Comparison of ENCODE assay signal across 1 cellular context in genomic region chr10:124071141-124071540, GRCh38.
TF ChIP-seq lines count a peak whose summit lies in the region.

No MANE protein-coding gene starts in this region.

TF ChIP-seq in H1, 55 proteins besides CTCF, POLR2A, EP300 and RAD21 (continued from another document):
- TF ChIP-seq EGR1 (IDR thresholded peaks at IDR 0.05; ENCODE audit: borderline replicate concordance, low read depth, low read length): no peak
- no peak for TF ChIP-seq BACH1 (IDR thresholded peaks at IDR 0.05; ENCODE audit: low read length)
- TF ChIP-seq TAF1 (IDR thresholded peaks at IDR 0.05; ENCODE audit: low read depth, low read length): no peak
- TF ChIP-seq KDM5A (IDR thresholded peaks at IDR 0.05; ENCODE audit: low read length): no peak
- no peak for TF ChIP-seq CHD1 (IDR thresholded peaks at IDR 0.05; ENCODE audit: low read depth, low read length)
- TF ChIP-seq ATF3 (IDR thresholded peaks at IDR 0.05; ENCODE audit: insufficient read depth, low read depth, low read length): no peak
- no peak for TF ChIP-seq RNF2 (IDR thresholded peaks at IDR 0.05; ENCODE audit: borderline replicate concordance, low read depth, low read length, missing control alignments, poor library complexity, severe bottlenecking)
- TF ChIP-seq TAF7 (optimal IDR thresholded peaks at IDR 0.05; ENCODE audit: borderline replicate concordance, low read depth, low read length): no peak
- no peak for TF ChIP-seq BRCA1 (IDR thresholded peaks at IDR 0.05; ENCODE audit: low read depth, low read length)
- TF ChIP-seq FOSL1 (IDR thresholded peaks at IDR 0.05; ENCODE audit: insufficient read depth, low read depth, low read length): no peak
- no peak for TF ChIP-seq RXRA (IDR thresholded peaks at IDR 0.05; ENCODE audit: insufficient read depth, low read depth, low read length)
- no peak for TF ChIP-seq EZH2 (IDR thresholded peaks at IDR 0.05; ENCODE audit: low read depth, low read length, severe bottlenecking)
- TF ChIP-seq SIRT6 (IDR thresholded peaks at IDR 0.05; ENCODE audit: low read length): no peak
- TF ChIP-seq POU5F1 (IDR thresholded peaks at IDR 0.05; ENCODE audit: low read depth, low read length): no peak
- no peak for TF ChIP-seq MAX (IDR thresholded peaks at IDR 0.05)
